8 cellular contexts compared by ENCODE assay signal in the genomic region with DNA sequence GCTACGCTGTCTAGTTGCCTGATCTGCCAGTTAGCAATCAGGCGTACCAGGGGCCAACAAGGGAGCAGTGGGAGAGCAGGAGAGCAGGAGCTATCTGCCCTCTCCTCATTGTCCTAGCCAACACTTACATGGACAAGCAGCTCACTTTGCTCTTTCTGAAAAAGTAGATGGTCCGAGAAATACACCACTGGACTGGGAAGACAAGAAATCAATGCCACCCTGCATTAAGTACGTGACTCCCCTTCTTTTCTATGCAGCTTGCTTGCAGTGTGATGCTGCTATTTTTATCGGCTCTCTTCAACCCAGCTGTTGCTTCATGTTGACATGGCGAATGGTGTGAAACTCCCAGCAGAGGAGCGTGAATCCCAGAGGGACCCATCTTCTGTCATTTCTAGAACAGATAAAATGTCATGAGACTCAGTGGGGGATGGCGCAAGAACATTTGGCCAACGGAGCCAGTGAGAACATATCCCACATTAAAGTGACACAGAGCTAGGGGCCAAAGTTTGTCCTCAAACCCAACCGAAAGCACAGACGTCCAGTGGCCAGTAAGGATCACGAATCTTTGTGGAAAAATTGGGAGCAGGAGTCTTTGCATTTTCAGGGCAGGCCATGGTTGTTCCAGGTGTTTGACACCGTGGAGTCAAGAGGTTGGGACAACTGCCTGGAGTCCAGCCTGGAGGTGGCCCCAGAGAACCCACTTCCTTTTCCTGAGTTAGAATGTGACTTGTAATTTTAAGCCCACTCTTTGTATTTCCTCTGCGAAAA.
DNase-seq lines count a peak whose midpoint lies in the region; ATAC-seq and TF ChIP-seq lines count a peak whose summit lies in the region.

No MANE protein-coding gene starts in this region.

- ATAC-seq in GM18520 (IDR thresholded peaks at IDR 0.05; ENCODE audit: unreplicated experiment) = peak; percentile 57
- peak; percentile 59 for ATAC-seq in HG02623 (IDR thresholded peaks at IDR 0.05; ENCODE audit: unreplicated experiment)

- H3K9me3 ChIP-seq in OCI-LY1 (ENCODE audit: low read length) = no peaks in the 10 kb centered on the region; the same call in 1 of the 2 replicates

- peak overlapping the region; percentile 93 for H3K27ac ChIP-seq in OCI-LY1 (ENCODE audit: low read depth, low read length, poor library complexity, severe bottlenecking)

- peak overlapping the region; percentile 51; the same call in 1 of the 2 replicates for H3K9ac ChIP-seq in OCI-LY1 (ENCODE audit: low read length)

- H3K9me3 Mint-ChIP-seq in nephron = peaks cover 4% of the 10 kb centered on the region

- DNase-seq in LoVo (ENCODE audit: low spot score) = no peak
- no peak for DNase-seq in activated CD4-positive, CD25-positive, alpha-beta regulatory T cell treated with anti-CD3 and anti-CD28 coated beads, Interleukin-2, amount 50 U/mL, for 72 hours
- no peak for DNase-seq in stimulated activated CD8-positive, alpha-beta memory T cell treated with anti-CD3 and anti-CD28 coated beads, Interleukin-4, amount 100 ng/mL, for 48 hours
- no peak for DNase-seq in erythroblast (lab: John Stamatoyannopoulos, UW)

- H3K27me3 Mint-ChIP-seq in nephron (ENCODE audit: low read depth) = peaks cover 6% of the 10 kb centered on the region

- no peak for TF ChIP-seq POLR2A in erythroblast (IDR thresholded peaks at IDR 0.05; ENCODE audit: low read length)

- peak overlapping the region; percentile 62 for H3K4me2 ChIP-seq in OCI-LY1 (ENCODE audit: low read length)

- peaks cover 88% of the 10 kb centered on the region for H3K4me1 ChIP-seq in OCI-LY1 (ENCODE audit: insufficient read depth, low read length, severe bottlenecking)

- no peaks in the 10 kb centered on the region for H3K36me3 Mint-ChIP-seq in nephron (ENCODE audit: low read depth)

- TF ChIP-seq CTCF in OCI-LY1 (IDR thresholded peaks at IDR 0.05; ENCODE audit: low read length) (0 out of 2 replicates have a peak, but pooled peaks have one; percentile 17), nephron (IDR thresholded peaks at IDR 0.05; ENCODE audit: unreplicated experiment in 3 of 3) (no peak)

- H3K27ac Mint-ChIP-seq in nephron = peak overlapping the region; percentile 74 to 85 (median 81)

- peak overlapping the region in 1 of 3 experiments; percentile 53 for H3K4me3 Mint-ChIP-seq in nephron

- no peaks in the 10 kb centered on the region for H3K36me3 ChIP-seq in OCI-LY1 (ENCODE audit: insufficient read depth, low read length)

- H3K4me3 ChIP-seq in OCI-LY1 (ENCODE audit: low read depth, low read length, poor library complexity, severe bottlenecking) = peak overlapping the region; percentile 46

- H2AFZ ChIP-seq in OCI-LY1 (ENCODE audit: low read length) = no peak overlapping the region

- no peaks in the 10 kb centered on the region for H3K9me2 ChIP-seq in OCI-LY1 (ENCODE audit: low read depth, low read length)

- H3K79me2 ChIP-seq in OCI-LY1 (ENCODE audit: insufficient read depth, low read length) = no peaks in the 10 kb centered on the region

- no peaks in the 10 kb centered on the region for H4K20me1 ChIP-seq in OCI-LY1 (ENCODE audit: insufficient read depth, low read length)

- H3K4me1 Mint-ChIP-seq in nephron = peaks cover 37% of the 10 kb centered on the region

- H3K27me3 ChIP-seq in OCI-LY1 (ENCODE audit: insufficient read depth, low read length) = no peaks in the 10 kb centered on the region

- no peaks in the 10 kb centered on the region; the same call in 1 of the 2 replicates for H3F3A ChIP-seq in OCI-LY1 (ENCODE audit: insufficient read depth, low read length)
